ENCODE assay signal across 25 cellular contexts in the genomic region with DNA sequence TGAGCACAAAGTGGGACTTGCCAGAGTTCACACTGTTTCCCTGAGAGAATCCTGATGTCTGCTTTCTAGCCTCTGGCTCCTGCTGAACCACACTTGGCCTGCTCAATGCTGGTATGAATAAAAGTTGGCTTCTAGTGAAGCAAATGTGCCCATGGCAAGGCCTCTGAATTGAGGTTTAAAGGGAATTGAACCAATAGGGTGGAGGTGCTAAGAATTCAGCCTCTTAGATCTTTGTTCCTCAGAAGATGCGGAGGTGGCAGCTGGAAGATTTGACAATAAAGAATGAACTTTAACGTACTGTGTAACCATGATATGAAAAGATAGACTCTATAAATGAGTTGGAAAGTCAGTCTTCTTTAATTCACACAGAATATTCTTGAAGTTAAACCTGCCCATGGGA. TPM values are rescaled to one million over a fixed set of nuclear protein-coding genes. Genes with fewer than 3 reads are reported as not detected.
DNase-seq lines count a peak whose midpoint lies in the region; ATAC-seq and TF ChIP-seq lines count a peak whose summit lies in the region.
"Had no signal": no experiment of that assay in that cellular context is flagged by ENCODE, and none has a peak within 500 bp of the region (broad histone marks: within the 10 kb centered on the region; RNA-seq: fewer than 3 reads in every experiment).

No MANE protein-coding gene starts in this region.

- no peak overlapping the region for H3K27ac ChIP-seq in CD8-positive, alpha-beta T cell (ENCODE audit: low read depth, low read length)
- H3K27ac ChIP-seq in neural progenitor cell, result no peak overlapping the region
- H3K27ac ChIP-seq: GM23248, sigmoid colon, thoracic aorta, uterus, WERI-Rb-1 had no signal

- DNase-seq in activated CD4-positive, alpha-beta memory T cell treated with anti-CD3 and anti-CD28 coated beads for 36 hours, result no peak
- no peak for DNase-seq in activated CD4-positive, alpha-beta memory T cell treated with anti-CD3 and anti-CD28 coated beads, Interleukin-2, amount 10 ng/mL, durations not matched to agents 7 days and 5 days
- no peak for DNase-seq in CD8-positive, alpha-beta T cell
- DNase-seq in activated T-cell treated with anti-CD3 and anti-CD28 coated beads, Interleukin-2, amount 50 U/mL, for 72 hours, result no peak
- no peak for DNase-seq in neural progenitor cell (ENCODE audit: low spot score)
- DNase-seq in NCI-H146 treated with DMSO at 0.1 percent for 48 hours (lab: John Stamatoyannopoulos, UW; ENCODE audit: unreplicated experiment), result no peak
- no peak for DNase-seq in DMS79 treated with DMSO at 0.1 percent for 48 hours (lab: John Stamatoyannopoulos, UW)
- no peak for DNase-seq in NCI-H1436 (lab: John Stamatoyannopoulos, UW)
- DNase-seq: activated CD8-positive, alpha-beta memory T cell treated with anti-CD3 and anti-CD28 coated beads for 24 hours; effector memory CD8-positive, alpha-beta T cell; GM23248; immature natural killer cell; left colon; mucosa of descending colon; NCI-H187; NCI-H446 treated with DMSO at 0.1 percent for 48 hours; NCI-H82; SIG-M5; sigmoid colon; uterus; WERI-Rb-1 had no signal

- no peaks in the 10 kb centered on the region for H3K36me3 Mint-ChIP-seq in activated CD4-positive, alpha-beta memory T cell treated with anti-CD3 and anti-CD28 coated beads for 36 hours
- no peaks in the 10 kb centered on the region for H3K36me3 Mint-ChIP-seq in activated CD4-positive, alpha-beta memory T cell treated with anti-CD3 and anti-CD28 coated beads, Interleukin-2, amount 10 ng/mL, durations not matched to agents 7 days and 5 days (ENCODE audit: low read depth)
- H3K36me3 Mint-ChIP-seq in CD8-positive, alpha-beta T cell, result peaks cover 8% of the 10 kb centered on the region
- peaks cover 0 to 2% of the 10 kb centered on the region in 2 donors for H3K36me3 Mint-ChIP-seq in activated T-cell treated with anti-CD3 and anti-CD28 coated beads, Interleukin-2, amount 50 U/mL, for 72 hours (ENCODE audit: insufficient read depth in 2 of 2)
- no peaks in the 10 kb centered on the region for H3K36me3 Mint-ChIP-seq in neural progenitor cell
- H3K36me3 Mint-ChIP-seq: immature natural killer cell had no signal

- H3K9me3 ChIP-seq in CD8-positive, alpha-beta T cell (ENCODE audit: low read length), result no peaks in the 10 kb centered on the region
- H3K9me3 ChIP-seq in neural progenitor cell (ENCODE audit: low read depth), result no peaks in the 10 kb centered on the region
- H3K9me3 ChIP-seq: mucosa of descending colon, sigmoid colon, thoracic aorta, uterus had no signal

- peaks cover 54% of the 10 kb centered on the region for H3K4me1 ChIP-seq in CD8-positive, alpha-beta T cell (ENCODE audit: insufficient read depth, low read length)
- H3K4me1 ChIP-seq in neural progenitor cell, result peaks cover 11% of the 10 kb centered on the region
- H3K4me1 ChIP-seq: uterus had no signal

- CTCF ChIA-PET in activated CD4-positive, alpha-beta memory T cell treated with anti-CD3 and anti-CD28 coated beads for 36 hours (lab: Charles Lee), result no interaction called here
- CTCF ChIA-PET in activated CD4-positive, alpha-beta memory T cell treated with anti-CD3 and anti-CD28 coated beads, Interleukin-2, amount 10 ng/mL, durations not matched to agents 7 days and 5 days (lab: Charles Lee), result interaction anchor here (0.9 kb wide), 1 partner anchor 91 kb away, joined by 3 read pairs; no protein-coding TSS in a partner anchor
- CTCF ChIA-PET in CD8-positive, alpha-beta T cell (lab: Charles Lee), result no interaction called here

- H3K4me2 ChIP-seq in neural progenitor cell, result no peak overlapping the region

- no peaks in the 10 kb centered on the region for H3K27me3 Mint-ChIP-seq in activated CD4-positive, alpha-beta memory T cell treated with anti-CD3 and anti-CD28 coated beads for 36 hours
- no peaks in the 10 kb centered on the region for H3K27me3 Mint-ChIP-seq in activated CD4-positive, alpha-beta memory T cell treated with anti-CD3 and anti-CD28 coated beads, Interleukin-2, amount 10 ng/mL, durations not matched to agents 7 days and 5 days
- H3K27me3 Mint-ChIP-seq in CD8-positive, alpha-beta T cell (ENCODE audit: low read depth), result no peaks in the 10 kb centered on the region
- H3K27me3 Mint-ChIP-seq in activated T-cell treated with anti-CD3 and anti-CD28 coated beads, Interleukin-2, amount 50 U/mL, for 72 hours (ENCODE audit: low read depth), result no peaks in the 10 kb centered on the region
- H3K27me3 Mint-ChIP-seq in neural progenitor cell (ENCODE audit: insufficient read depth, low read depth), result no peaks in the 10 kb centered on the region
- H3K27me3 Mint-ChIP-seq: central memory CD8-positive, alpha-beta T cell; effector memory CD8-positive, alpha-beta T cell had no signal

- H3K27me3 ChIP-seq in CD8-positive, alpha-beta T cell (ENCODE audit: insufficient read depth, low read length), result no peaks in the 10 kb centered on the region
- no peaks in the 10 kb centered on the region for H3K27me3 ChIP-seq in neural progenitor cell
- H3K27me3 ChIP-seq: sigmoid colon, uterus had no signal

- peak overlapping the region; percentile 6 for H3K27ac Mint-ChIP-seq in activated CD4-positive, alpha-beta memory T cell treated with anti-CD3 and anti-CD28 coated beads for 36 hours
- H3K27ac Mint-ChIP-seq in activated CD4-positive, alpha-beta memory T cell treated with anti-CD3 and anti-CD28 coated beads, Interleukin-2, amount 10 ng/mL, durations not matched to agents 7 days and 5 days, result no peak overlapping the region
- peak overlapping the region; percentile 75 for H3K27ac Mint-ChIP-seq in CD8-positive, alpha-beta T cell
- peak overlapping the region; percentile 80 for H3K27ac Mint-ChIP-seq in activated T-cell treated with anti-CD3 and anti-CD28 coated beads, Interleukin-2, amount 50 U/mL, for 72 hours
- H3K27ac Mint-ChIP-seq in neural progenitor cell, result peak overlapping the region; percentile 38
- H3K27ac Mint-ChIP-seq: immature natural killer cell, nephron had no signal

- POLR2A ChIA-PET in activated CD4-positive, alpha-beta memory T cell treated with anti-CD3 and anti-CD28 coated beads for 36 hours (lab: Charles Lee), result interaction anchor here (1.0 kb wide), 1 partner anchor 9 kb away, joined by 3 read pairs; no protein-coding TSS in a partner anchor
- POLR2A ChIA-PET in activated CD4-positive, alpha-beta memory T cell treated with anti-CD3 and anti-CD28 coated beads, Interleukin-2, amount 10 ng/mL, durations not matched to agents 7 days and 5 days (lab: Charles Lee), result interaction anchor here (2.7 kb wide), 1 partner anchor 10 kb away, joined by 7 read pairs; no protein-coding TSS in a partner anchor
- POLR2A ChIA-PET in CD8-positive, alpha-beta T cell (lab: Charles Lee), result interaction anchor here (0.7 to 1.6 kb wide), 2 partner anchors 9 to 16 kb away, joined by 3 to 8 read pairs; no protein-coding TSS in a partner anchor

- no peaks in the 10 kb centered on the region for H3K9me3 Mint-ChIP-seq in activated CD4-positive, alpha-beta memory T cell treated with anti-CD3 and anti-CD28 coated beads for 36 hours
- no peaks in the 10 kb centered on the region for H3K9me3 Mint-ChIP-seq in activated CD4-positive, alpha-beta memory T cell treated with anti-CD3 and anti-CD28 coated beads, Interleukin-2, amount 10 ng/mL, durations not matched to agents 7 days and 5 days
- H3K9me3 Mint-ChIP-seq in CD8-positive, alpha-beta T cell, result no peaks in the 10 kb centered on the region
- H3K9me3 Mint-ChIP-seq in activated T-cell treated with anti-CD3 and anti-CD28 coated beads, Interleukin-2, amount 50 U/mL, for 72 hours, result no peaks in the 10 kb centered on the region
- no peaks in the 10 kb centered on the region for H3K9me3 Mint-ChIP-seq in neural progenitor cell
- H3K9me3 Mint-ChIP-seq: central memory CD8-positive, alpha-beta T cell; effector memory CD8-positive, alpha-beta T cell; immature natural killer cell had no signal

- ATAC-seq in CD8-positive, alpha-beta T cell, result no peak
- peak; percentile 9 to 35 for ATAC-seq in activated T-cell treated with anti-CD3 and anti-CD28 coated beads, Interleukin-2, amount 50 U/mL, for 72 hours (replicated peaks in 1 of 2)
- ATAC-seq: effector memory CD8-positive, alpha-beta T cell; GM12878; left colon; mucosa of descending colon had no signal

- peak overlapping the region; percentile 70 for H2AFZ ChIP-seq in neural progenitor cell (replicated peaks)
- H2AFZ ChIP-seq: GM23248 had no signal

- H3K4me3 Mint-ChIP-seq in activated CD4-positive, alpha-beta memory T cell treated with anti-CD3 and anti-CD28 coated beads for 36 hours, result no peak overlapping the region
- no peak overlapping the region for H3K4me3 Mint-ChIP-seq in activated CD4-positive, alpha-beta memory T cell treated with anti-CD3 and anti-CD28 coated beads, Interleukin-2, amount 10 ng/mL, durations not matched to agents 7 days and 5 days
- peak overlapping the region; percentile 27 for H3K4me3 Mint-ChIP-seq in CD8-positive, alpha-beta T cell
- peak overlapping the region; percentile 70 to 83 for H3K4me3 Mint-ChIP-seq in activated T-cell treated with anti-CD3 and anti-CD28 coated beads, Interleukin-2, amount 50 U/mL, for 72 hours
- no peak overlapping the region for H3K4me3 Mint-ChIP-seq in neural progenitor cell
- H3K4me3 Mint-ChIP-seq: central memory CD8-positive, alpha-beta T cell; effector memory CD8-positive, alpha-beta T cell; immature natural killer cell; nephron had no signal

- H3K79me2 ChIP-seq in neural progenitor cell (ENCODE audit: low read depth), result no peaks in the 10 kb centered on the region

- H3F3A ChIP-seq in neural progenitor cell (ENCODE audit: low read depth), result no peaks in the 10 kb centered on the region

- H3K4me1 Mint-ChIP-seq in activated CD4-positive, alpha-beta memory T cell treated with anti-CD3 and anti-CD28 coated beads for 36 hours (ENCODE audit: low read depth), result peaks cover 70% of the 10 kb centered on the region
- H3K4me1 Mint-ChIP-seq in activated CD4-positive, alpha-beta memory T cell treated with anti-CD3 and anti-CD28 coated beads, Interleukin-2, amount 10 ng/mL, durations not matched to agents 7 days and 5 days, result peaks cover 10% of the 10 kb centered on the region
- H3K4me1 Mint-ChIP-seq in CD8-positive, alpha-beta T cell (ENCODE audit: low read depth), result peaks cover 77% of the 10 kb centered on the region
- peaks cover 88% of the 10 kb centered on the region for H3K4me1 Mint-ChIP-seq in activated T-cell treated with anti-CD3 and anti-CD28 coated beads, Interleukin-2, amount 50 U/mL, for 72 hours (ENCODE audit: low read depth)
- H3K4me1 Mint-ChIP-seq in neural progenitor cell, result peaks cover 11% of the 10 kb centered on the region

- no peak overlapping the region for H3K9ac ChIP-seq in neural progenitor cell
- H3K9ac ChIP-seq: GM23248 had no signal

- H3K36me3 ChIP-seq in CD8-positive, alpha-beta T cell (ENCODE audit: insufficient read depth, low read length), result no peaks in the 10 kb centered on the region
- no peaks in the 10 kb centered on the region for H3K36me3 ChIP-seq in neural progenitor cell
- H3K36me3 ChIP-seq: sigmoid colon, thoracic aorta, uterus, WERI-Rb-1 had no signal

- no peak overlapping the region for H3K4me3 ChIP-seq in CD8-positive, alpha-beta T cell (ENCODE audit: low read depth, low read length)
- H3K4me3 ChIP-seq in neural progenitor cell, result no peak overlapping the region
- H3K4me3 ChIP-seq: GM12878, GM23248, mucosa of descending colon, sigmoid colon, thoracic aorta, uterus had no signal

- intact Hi-C loops in activated CD4-positive, alpha-beta memory T cell treated with anti-CD3 and anti-CD28 coated beads for 36 hours (cut with micrococcal nuclease), result no loop called here
- intact Hi-C loops in CD8-positive, alpha-beta T cell (cut with DNase I, micrococcal nuclease), result loop anchor here in 1 of 2 experiments (10.0 kb wide), 1 partner anchor 287 kb away; a partner anchor contains a TSS

- no peaks in the 10 kb centered on the region for H4K20me1 ChIP-seq in neural progenitor cell (ENCODE audit: low read depth)

- TF ChIP-seq CTCF in CD8-positive, alpha-beta T cell (IDR thresholded peaks at IDR 0.05), result no peak
- TF ChIP-seq CTCF in neural progenitor cell (IDR thresholded peaks at IDR 0.05), result no peak

RNA-seq across cellular contexts. Expression of a gene that starts 57.2 kb away (rescaled TPM):
- total RNA-seq in activated CD4-positive, alpha-beta memory T cell treated with anti-CD3 and anti-CD28 coated beads for 36 hours, result 1 to 10 TPM; 7.6 to 8.6 TPM
- 1 to 10 TPM; 2.4 to 3.3 TPM for total RNA-seq in activated CD4-positive, alpha-beta memory T cell treated with anti-CD3 and anti-CD28 coated beads, Interleukin-2, amount 10 ng/mL, durations not matched to agents 7 days and 5 days
- total RNA-seq in CD8-positive, alpha-beta T cell, result 10 to 100 TPM; 25.4 to 25.6 TPM
- total RNA-seq in activated T-cell treated with anti-CD3 and anti-CD28 coated beads, Interleukin-2, amount 50 U/mL, for 72 hours, result 10 to 100 TPM; 19.9 to 20.5 TPM
- total RNA-seq in neural progenitor cell (ENCODE audit: low replicate concordance), result 0.15 and 0.40 TPM in 2 replicates
- total RNA-seq: GM23248 had no signal

Comparison
In these comparisons a context has a peak if more than half of its experiments do, and no peak if none do; other contexts are left out.
1. H3K4me3 Mint-ChIP-seq: peak in CD8-positive, alpha-beta T cell (single experiment) and activated T-cell treated with anti-CD3 and anti-CD28 coated beads, Interleukin-2, amount 50 U/mL, for 72 hours (2 of 2); none in activated CD4-positive, alpha-beta memory T cell treated with anti-CD3 and anti-CD28 coated beads for 36 hours (single experiment), activated CD4-positive, alpha-beta memory T cell treated with anti-CD3 and anti-CD28 coated beads, Interleukin-2, amount 10 ng/mL, durations not matched to agents 7 days and 5 days (single experiment) and neural progenitor cell (single experiment).